In the genomic region with DNA sequence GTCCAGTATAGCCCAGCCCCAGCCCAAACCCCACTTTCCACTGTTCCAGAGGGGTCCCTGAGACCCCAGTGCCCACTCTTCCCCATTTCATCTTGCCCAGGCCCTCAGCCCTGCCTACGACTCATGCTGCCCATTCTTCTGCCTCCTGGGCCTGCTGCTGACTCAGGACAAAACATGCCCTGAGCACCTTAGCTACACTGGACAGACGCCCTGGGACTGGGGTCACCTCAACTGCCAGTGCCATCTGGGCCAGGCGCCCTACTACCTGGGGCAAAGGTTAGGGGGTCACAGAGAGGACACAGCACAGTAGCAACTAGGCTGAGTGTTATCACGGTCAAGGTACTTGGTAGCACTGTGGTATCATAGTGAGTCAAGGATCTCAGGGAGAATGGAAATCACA, we compare ENCODE assay signal across 16 cellular contexts. TPM values are rescaled to one million over a fixed set of nuclear protein-coding genes. Genes with fewer than 3 reads are reported as not detected.
"Had no signal": no experiment of that assay in that cellular context is flagged by ENCODE, and none has a peak within 500 bp of the region (broad histone marks: within the 10 kb centered on the region; RNA-seq: fewer than 3 reads in every experiment).

No MANE protein-coding gene starts in this region.

- ATAC-seq: activated CD8-positive, alpha-beta memory T cell treated with anti-CD3 and anti-CD28 coated beads, Interleukin-2, amount 10 ng/mL, durations not matched to agents 7 days and 5 days; left ventricle myocardium superior; natural killer cell; stimulated activated effector memory CD8-positive, alpha-beta T cell treated with anti-CD3 and anti-CD28 coated beads, Interleukin-12 subunit alpha, Interleukin-12 subunit beta, amount 100 ng/mL, for 72 hours had no signal

- H3K4me2 ChIP-seq: hepatocyte had no signal

- H3K9me3 Mint-ChIP-seq: natural killer cell; stimulated activated effector memory CD8-positive, alpha-beta T cell treated with anti-CD3 and anti-CD28 coated beads, Interleukin-12 subunit alpha, Interleukin-12 subunit beta, amount 100 ng/mL, for 72 hours had no signal

- DNase-seq: activated CD4-positive, alpha-beta T cell treated with anti-CD3 and anti-CD28 coated beads for 1 hour; activated CD4-positive, alpha-beta T cell treated with anti-CD3 and anti-CD28 coated beads, Interleukin-2, amount 50 U/mL, for 48 hours; activated CD8-positive, alpha-beta memory T cell treated with anti-CD3 and anti-CD28 coated beads, Interleukin-2, amount 10 ng/mL, durations not matched to agents 7 days and 5 days; activated naive CD4-positive, alpha-beta T cell treated with anti-CD3 and anti-CD28 coated beads, Interleukin-2, amount 50 U/mL, for 16 hours; activated T-cell treated with anti-CD3 and anti-CD28 coated beads, Interleukin-2, amount 50 U/mL, for 1 hour; kidney; left ventricle myocardium superior; mesenchymal stem cell; natural killer cell; ovary had no signal

- H3K36me3 ChIP-seq: ovary had no signal

- H2AFZ ChIP-seq: hepatocyte had no signal

- H3K27me3 ChIP-seq: esophagus muscularis mucosa, hepatocyte, ovary had no signal

- H3K27ac ChIP-seq: hepatocyte, ovary, thoracic aorta had no signal

- FAIRE-seq: colon, kidney, urothelium cell line had no signal

- H3K4me3 ChIP-seq: esophagus muscularis mucosa, hepatocyte, ovary, thoracic aorta had no signal

- H3K27ac Mint-ChIP-seq: activated CD8-positive, alpha-beta memory T cell treated with anti-CD3 and anti-CD28 coated beads, Interleukin-2, amount 10 ng/mL, durations not matched to agents 7 days and 5 days; natural killer cell; stimulated activated effector memory CD8-positive, alpha-beta T cell treated with anti-CD3 and anti-CD28 coated beads, Interleukin-12 subunit alpha, Interleukin-12 subunit beta, amount 100 ng/mL, for 72 hours had no signal

- H3K36me3 Mint-ChIP-seq: activated CD8-positive, alpha-beta memory T cell treated with anti-CD3 and anti-CD28 coated beads, Interleukin-2, amount 10 ng/mL, durations not matched to agents 7 days and 5 days; natural killer cell; stimulated activated effector memory CD8-positive, alpha-beta T cell treated with anti-CD3 and anti-CD28 coated beads, Interleukin-12 subunit alpha, Interleukin-12 subunit beta, amount 100 ng/mL, for 72 hours had no signal

- H3K4me3 Mint-ChIP-seq: activated CD8-positive, alpha-beta memory T cell treated with anti-CD3 and anti-CD28 coated beads, Interleukin-2, amount 10 ng/mL, durations not matched to agents 7 days and 5 days; natural killer cell; stimulated activated effector memory CD8-positive, alpha-beta T cell treated with anti-CD3 and anti-CD28 coated beads, Interleukin-12 subunit alpha, Interleukin-12 subunit beta, amount 100 ng/mL, for 72 hours had no signal

- H3K9me3 ChIP-seq: esophagus muscularis mucosa, ovary, thoracic aorta had no signal

- H3K4me1 Mint-ChIP-seq: activated CD8-positive, alpha-beta memory T cell treated with anti-CD3 and anti-CD28 coated beads, Interleukin-2, amount 10 ng/mL, durations not matched to agents 7 days and 5 days had no signal

RNA-seq across cellular contexts. Expression of gene LAMB2, which starts 2.6 kb away (rescaled TPM):
- total RNA-seq: activated CD8-positive, alpha-beta memory T cell treated with anti-CD3 and anti-CD28 coated beads, Interleukin-2, amount 10 ng/mL, durations not matched to agents 7 days and 5 days had no signal
